Comparison of ENCODE assay signal across 8 cellular contexts in the genomic region with DNA sequence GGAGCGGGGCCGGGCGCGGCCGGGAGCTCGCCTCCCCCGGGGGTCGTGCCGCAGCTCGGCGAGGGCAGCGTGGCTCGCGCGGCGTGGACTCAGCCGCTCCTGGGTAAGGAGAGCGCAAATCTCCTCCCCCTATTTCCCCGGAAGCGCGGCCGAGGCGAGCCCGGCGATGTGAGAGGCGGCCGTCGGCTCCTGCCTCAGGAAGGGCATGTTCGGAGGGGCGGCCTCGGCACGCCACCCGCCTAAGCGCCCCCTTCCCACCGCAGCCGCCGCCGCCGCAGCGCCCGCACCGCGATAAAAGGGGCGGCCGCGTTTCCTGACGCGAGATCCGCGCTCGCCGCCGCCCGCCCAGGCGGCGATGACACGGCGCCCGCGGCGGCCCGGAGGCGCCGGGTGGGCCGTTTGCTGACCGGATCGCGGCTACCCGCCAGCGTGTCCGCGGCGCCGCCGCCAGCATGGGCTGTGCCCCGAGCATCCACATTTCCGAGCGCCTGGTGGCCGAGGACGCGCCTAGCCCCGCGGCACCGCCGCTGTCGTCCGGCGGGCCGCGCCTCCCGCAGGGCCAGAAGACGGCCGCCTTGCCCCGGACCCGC. TPM values are rescaled to one million over a fixed set of nuclear protein-coding genes. Genes with fewer than 3 reads are reported as not detected.
DNase-seq lines count a peak whose midpoint lies in the region; ATAC-seq and TF ChIP-seq lines count a peak whose summit lies in the region.

A gene with protein sequence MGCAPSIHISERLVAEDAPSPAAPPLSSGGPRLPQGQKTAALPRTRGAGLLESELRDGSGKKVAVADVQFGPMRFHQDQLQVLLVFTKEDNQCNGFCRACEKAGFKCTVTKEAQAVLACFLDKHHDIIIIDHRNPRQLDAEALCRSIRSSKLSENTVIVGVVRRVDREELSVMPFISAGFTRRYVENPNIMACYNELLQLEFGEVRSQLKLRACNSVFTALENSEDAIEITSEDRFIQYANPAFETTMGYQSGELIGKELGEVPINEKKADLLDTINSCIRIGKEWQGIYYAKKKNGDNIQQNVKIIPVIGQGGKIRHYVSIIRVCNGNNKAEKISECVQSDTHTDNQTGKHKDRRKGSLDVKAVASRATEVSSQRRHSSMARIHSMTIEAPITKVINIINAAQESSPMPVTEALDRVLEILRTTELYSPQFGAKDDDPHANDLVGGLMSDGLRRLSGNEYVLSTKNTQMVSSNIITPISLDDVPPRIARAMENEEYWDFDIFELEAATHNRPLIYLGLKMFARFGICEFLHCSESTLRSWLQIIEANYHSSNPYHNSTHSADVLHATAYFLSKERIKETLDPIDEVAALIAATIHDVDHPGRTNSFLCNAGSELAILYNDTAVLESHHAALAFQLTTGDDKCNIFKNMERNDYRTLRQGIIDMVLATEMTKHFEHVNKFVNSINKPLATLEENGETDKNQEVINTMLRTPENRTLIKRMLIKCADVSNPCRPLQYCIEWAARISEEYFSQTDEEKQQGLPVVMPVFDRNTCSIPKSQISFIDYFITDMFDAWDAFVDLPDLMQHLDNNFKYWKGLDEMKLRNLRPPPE (plus strand): TSS at position 146 of the 590 bp plus-strand sequence. CDS start 307 bp downstream, at position 453.

- H3K9ac ChIP-seq in BLaER1, result peak within 1 kb of the TSS; percentile 83

- DNase-seq in SK-MEL-5 (ENCODE audit: low read depth, low spot score) (no peak), brain microvascular endothelial cell (no peak), iPS-NIHi7 (ENCODE audit: extremely low spot score) (peak; percentile 35), DMS79 (lab: John Stamatoyannopoulos, UW) (no peak)
- peak; percentile 40 for DNase-seq in stimulated activated CD4-positive, alpha-beta T cell treated with anti-CD3 and anti-CD28 coated beads, Interleukin-2, amount 100 ng/mL, for 4 hours (ENCODE audit: low read depth)

- H3K9me3 ChIP-seq in BLaER1, result no peaks in the 10 kb centered on the region

- H3K36me3 ChIP-seq in BLaER1, result no peaks in the 10 kb centered on the region
- no peaks in the 10 kb centered on the region for H3K36me3 ChIP-seq in brain microvascular endothelial cell (replicated peaks)

- H3K27ac ChIP-seq in BLaER1 (peak within 1 kb of the TSS; percentile 79), brain microvascular endothelial cell (peak within 1 kb of the TSS; percentile 82)

- H4K20me1 ChIP-seq in BLaER1, result peaks cover 49% of the 10 kb centered on the region

- TF ChIP-seq CTCF in brain microvascular endothelial cell (IDR thresholded peaks at IDR 0.05; ENCODE audit: low read depth, low read length, missing control alignments), result no peak

- peaks cover 52% of the 10 kb centered on the region for H3K27me3 ChIP-seq in BLaER1
- no peaks in the 10 kb centered on the region for H3K27me3 ChIP-seq in brain microvascular endothelial cell (replicated peaks)

- H3K4me3 ChIP-seq in BLaER1 (peak within 1 kb of the TSS; percentile 91), brain microvascular endothelial cell (ENCODE audit: low read depth, low read length) (peak within 1 kb of the TSS; percentile 80)

- peaks cover 31% of the 10 kb centered on the region for H3K4me1 ChIP-seq in BLaER1

- in situ Hi-C loops in SK-MEL-5 (cut with HindIII; ENCODE audit: low pct_unique_long_range_greater_than_20kb, low sequenced_read_pairs), result no loop called here
- in situ Hi-C loops in brain microvascular endothelial cell (cut with HindIII; ENCODE audit: low pct_ligation_motif_present, low sequenced_read_pairs), result no loop called here

- ATAC-seq in GM18907 (IDR thresholded peaks at IDR 0.05; ENCODE audit: unreplicated experiment) (peak; percentile 25), HG03095 (IDR thresholded peaks at IDR 0.05; ENCODE audit: unreplicated experiment) (peak; percentile 2)

- H3K4me2 ChIP-seq in BLaER1, result peak within 1 kb of the TSS; percentile 83

RNA-seq across cellular contexts. Expression of the gene that starts here (rescaled TPM):
- total RNA-seq in SK-MEL-5 (2014; rRNA removed; shearing (Covaris generic)), result 24.0 and 25.9 TPM in 2 replicates
- 28.2 and 37.6 TPM in 2 replicates for polyA plus RNA-seq in SK-MEL-5 (2015; cell fraction: cytosol; rRNA removed)
- polyA plus RNA-seq in SK-MEL-5 (2015; cell fraction: nucleus; rRNA removed), result 91.2 and 92.8 TPM in 2 replicates

Comparison
In these comparisons a context has a peak if more than half of its experiments do, and no peak if none do; other contexts are left out.
1. DNase-seq: peak in iPS-NIHi7 (single experiment) and stimulated activated CD4-positive, alpha-beta T cell treated with anti-CD3 and anti-CD28 coated beads, Interleukin-2, amount 100 ng/mL, for 4 hours (single experiment); none in SK-MEL-5 (single experiment), brain microvascular endothelial cell (single experiment) and DMS79 (single experiment).